9 cellular contexts compared by ENCODE assay signal in genomic region chr11:2882681-2883110, GRCh38. TPM values are rescaled to one million over a fixed set of nuclear protein-coding genes. Genes with fewer than 3 reads are reported as not detected.
DNase-seq lines count a peak whose midpoint lies in the region; ATAC-seq and TF ChIP-seq lines count a peak whose summit lies in the region.
"Had no signal": no experiment of that assay in that cellular context is flagged by ENCODE, and none has a peak within 500 bp of the region (broad histone marks: within the 10 kb centered on the region; RNA-seq: fewer than 3 reads in every experiment).

No MANE protein-coding gene starts in this region.

- no peak overlapping the region for H3K27ac Mint-ChIP-seq in activated naive CD8-positive, alpha-beta T cell
- H3K27ac Mint-ChIP-seq in activated naive CD8-positive, alpha-beta T cell treated with anti-CD3 and anti-CD28 coated beads, Interleukin-2, amount 50 U/mL, for 24 hours, result no peak overlapping the region
- H3K27ac Mint-ChIP-seq in nephron (peak overlapping the region; percentile 81 to 88 (median 83)), type B pancreatic cell (peak overlapping the region; percentile 83)

- H3K36me3 Mint-ChIP-seq in activated naive CD8-positive, alpha-beta T cell, result no peaks in the 10 kb centered on the region
- H3K36me3 Mint-ChIP-seq in activated naive CD8-positive, alpha-beta T cell treated with anti-CD3 and anti-CD28 coated beads, Interleukin-2, amount 50 U/mL, for 24 hours (ENCODE audit: low read depth), result no peaks in the 10 kb centered on the region
- H3K36me3 Mint-ChIP-seq in nephron (ENCODE audit: low read depth) (peaks cover 28% of the 10 kb centered on the region), type B pancreatic cell (peaks cover 4% of the 10 kb centered on the region)

- H3K4me1 Mint-ChIP-seq in activated naive CD8-positive, alpha-beta T cell (ENCODE audit: low read depth), result peaks cover 11% of the 10 kb centered on the region
- H3K4me1 Mint-ChIP-seq in activated naive CD8-positive, alpha-beta T cell treated with anti-CD3 and anti-CD28 coated beads, Interleukin-2, amount 50 U/mL, for 24 hours, result peaks cover 6% of the 10 kb centered on the region
- peaks cover 39% of the 10 kb centered on the region for H3K4me1 Mint-ChIP-seq in nephron
- peaks cover 18% of the 10 kb centered on the region for H3K4me1 Mint-ChIP-seq in type B pancreatic cell (ENCODE audit: unreplicated experiment)

- no peak for DNase-seq in activated naive CD8-positive, alpha-beta T cell treated with anti-CD3 and anti-CD28 coated beads, Interleukin-2, amount 50 U/mL, for 24 hours
- peak; percentile 60 for DNase-seq in ecto neural progenitor cell (ENCODE audit: low spot score)
- no peak for DNase-seq in type B pancreatic cell (ENCODE audit: extremely low spot score, unreplicated experiment)
- DNase-seq: NCI-H1694 treated with DMSO at 0.1 percent for 48 hours had no signal

- H3K9me3 Mint-ChIP-seq in activated naive CD8-positive, alpha-beta T cell (ENCODE audit: low read depth), result no peaks in the 10 kb centered on the region
- no peaks in the 10 kb centered on the region for H3K9me3 Mint-ChIP-seq in activated naive CD8-positive, alpha-beta T cell treated with anti-CD3 and anti-CD28 coated beads, Interleukin-2, amount 50 U/mL, for 24 hours
- no peaks in the 10 kb centered on the region for H3K9me3 Mint-ChIP-seq in nephron
- no peaks in the 10 kb centered on the region for H3K9me3 Mint-ChIP-seq in type B pancreatic cell

- ATAC-seq in activated naive CD8-positive, alpha-beta T cell treated with anti-CD3 and anti-CD28 coated beads, Interleukin-2, amount 50 U/mL, for 24 hours, result no peak
- ATAC-seq in GM21423 (IDR thresholded peaks at IDR 0.05; ENCODE audit: unreplicated experiment), result no peak
- ATAC-seq in HG02981 (IDR thresholded peaks at IDR 0.05; ENCODE audit: unreplicated experiment), result no peak
- no peak for ATAC-seq in GM18519 (IDR thresholded peaks at IDR 0.05; ENCODE audit: low FRiP score, unreplicated experiment)

- no peaks in the 10 kb centered on the region for H3K27me3 Mint-ChIP-seq in activated naive CD8-positive, alpha-beta T cell
- peaks cover 16% of the 10 kb centered on the region for H3K27me3 Mint-ChIP-seq in activated naive CD8-positive, alpha-beta T cell treated with anti-CD3 and anti-CD28 coated beads, Interleukin-2, amount 50 U/mL, for 24 hours
- H3K27me3 Mint-ChIP-seq in nephron (ENCODE audit: low read depth), result peaks cover 10% of the 10 kb centered on the region
- peaks cover 5% of the 10 kb centered on the region for H3K27me3 Mint-ChIP-seq in type B pancreatic cell

- H3K4me3 Mint-ChIP-seq in activated naive CD8-positive, alpha-beta T cell, result peak overlapping the region; percentile 71
- H3K4me3 Mint-ChIP-seq in activated naive CD8-positive, alpha-beta T cell treated with anti-CD3 and anti-CD28 coated beads, Interleukin-2, amount 50 U/mL, for 24 hours, result no peak overlapping the region
- H3K4me3 Mint-ChIP-seq in nephron (peak overlapping the region; percentile 86 to 92 (median 89)), type B pancreatic cell (peak overlapping the region; percentile 89)

- TF ChIP-seq CTCF in nephron (IDR thresholded peaks at IDR 0.05; ENCODE audit: unreplicated experiment in 3 of 3), result no peak
- no peak for TF ChIP-seq CTCF in type B pancreatic cell (conservative IDR thresholded peaks at IDR 0.05)

RNA-seq across cellular contexts. Expression of gene CDKN1C, which starts 2.9 kb away (rescaled TPM):
- 108 and 140 TPM in 2 replicates for total RNA-seq in type B pancreatic cell (ENCODE audit: low replicate concordance)

RNA-seq across cellular contexts. Expression of gene PHLDA2, which starts 46.5 kb away (rescaled TPM):
- total RNA-seq in type B pancreatic cell (ENCODE audit: low replicate concordance), result 3.7 and 14.2 TPM in 2 replicates

Comparison
In these comparisons a context has a peak if more than half of its experiments do, and no peak if none do; other contexts are left out.
1. H3K27ac Mint-ChIP-seq: peak in nephron (3 of 3) and type B pancreatic cell (single experiment); none in activated naive CD8-positive, alpha-beta T cell (single experiment) and activated naive CD8-positive, alpha-beta T cell treated with anti-CD3 and anti-CD28 coated beads, Interleukin-2, amount 50 U/mL, for 24 hours (single experiment).